In the genomic region with DNA sequence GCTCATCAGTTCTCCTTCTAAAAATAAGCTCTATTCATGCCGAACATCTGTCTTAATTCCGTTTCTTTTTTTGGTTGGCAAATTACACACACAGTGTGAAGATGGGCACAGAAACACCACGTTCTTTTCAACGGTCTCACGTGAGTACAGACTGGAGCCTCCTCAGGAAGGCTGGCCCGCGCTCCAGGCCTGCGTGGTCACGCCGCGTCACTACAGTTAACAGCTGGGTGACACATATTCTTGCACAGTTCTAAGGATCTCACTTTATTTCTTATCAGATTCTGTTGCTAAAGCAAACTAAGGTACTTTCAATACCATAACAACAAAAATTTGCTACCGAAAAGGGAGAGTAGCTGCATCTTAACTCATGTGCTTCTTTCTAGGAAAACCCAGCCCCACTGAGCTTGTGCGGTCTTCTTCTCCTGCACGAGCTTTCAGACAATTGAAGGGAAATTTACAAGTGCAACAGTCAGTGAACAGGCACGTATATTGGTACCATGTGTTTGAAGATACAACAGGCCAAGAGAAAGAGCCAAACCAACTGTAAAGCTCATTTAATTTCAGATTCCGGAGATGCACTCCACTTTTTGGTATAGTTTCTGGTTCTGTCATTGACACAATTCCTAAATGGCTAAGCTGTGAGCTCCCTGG, we compare ENCODE assay signal across 14 cellular contexts.
"Had no signal": no experiment of that assay in that cellular context is flagged by ENCODE, and none has a peak within 500 bp of the region (broad histone marks: within the 10 kb centered on the region; RNA-seq: fewer than 3 reads in every experiment).

No MANE protein-coding gene starts in this region.

- ATAC-seq: activated T-helper 17 cell treated with anti-CD3 and anti-CD28 coated beads, Interleukin-2, amount 50 U/mL, for 72 hours; body of pancreas; effector memory CD8-positive, alpha-beta T cell; left cardiac atrium; naive thymus-derived CD4-positive, alpha-beta T cell; sciatic nerve; T-cell had no signal

- H3K27me3 ChIP-seq: body of pancreas, testis, vagina had no signal

- H3K4me1 ChIP-seq: body of pancreas, testis had no signal

- H3K4me3 ChIP-seq: body of pancreas, testis, vagina had no signal

- DNase-seq: activated CD4-positive, alpha-beta T cell treated with anti-CD3 and anti-CD28 coated beads, Interleukin-2, amount 10 ng/mL, durations not matched to agents 24 days and 14 days; activated T-cell treated with anti-CD3 and anti-CD28 coated beads for 4 hours; body of pancreas; effector memory CD8-positive, alpha-beta T cell; left cardiac atrium; naive thymus-derived CD4-positive, alpha-beta T cell; occipital lobe; stimulated activated CD4-positive, alpha-beta T cell treated with anti-CD3 and anti-CD28 coated beads, Interleukin-12 subunit alpha, Interleukin-12 subunit beta, amount 100 ng/mL, for 4 hours; stimulated activated CD4-positive, alpha-beta T cell treated with anti-CD3 and anti-CD28 coated beads, Interleukin-2, amount 100 ng/mL, for 48 hours; T-cell; testis had no signal

- H3K9me3 ChIP-seq: body of pancreas, testis, vagina had no signal

- H3K27ac ChIP-seq: body of pancreas, testis, vagina had no signal

- H3K36me3 ChIP-seq: vagina had no signal
